Comparison of ENCODE assay signal across 8 cellular contexts in the genomic region with DNA sequence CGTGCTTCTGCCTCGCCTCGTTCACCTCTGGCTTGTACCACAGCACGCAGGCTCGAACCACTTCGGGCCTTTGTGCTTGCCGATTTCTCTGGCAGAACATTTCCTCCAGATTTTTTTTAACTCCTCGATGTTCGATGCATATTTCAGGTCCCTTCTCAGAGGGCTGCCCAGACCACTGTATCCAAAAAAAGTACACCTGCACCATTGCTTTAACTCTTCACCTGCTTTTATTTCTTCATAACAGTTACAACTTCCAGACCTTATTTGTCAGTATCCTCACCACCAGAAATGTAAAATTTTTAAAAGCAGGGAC. TPM values are rescaled to one million over a fixed set of nuclear protein-coding genes. Genes with fewer than 3 reads are reported as not detected.
DNase-seq lines count a peak whose midpoint lies in the region; ATAC-seq and TF ChIP-seq lines count a peak whose summit lies in the region.

No MANE protein-coding gene starts in this region.

- no peaks in the 10 kb centered on the region for H3K9me3 ChIP-seq in SJCRH30 (replicated peaks)

- no peak for TF ChIP-seq CTCF in fibroblast of villous mesenchyme (IDR thresholded peaks at IDR 0.05; ENCODE audit: insufficient read depth, low read depth, low read length)
- TF ChIP-seq CTCF in GM10248 (IDR thresholded peaks at IDR 0.05; ENCODE audit: control extremely low read depth, extremely low read depth, low read depth, missing control alignments), result no peak

- H3K36me3 ChIP-seq in SJCRH30, result no peaks in the 10 kb centered on the region

- POLR2A ChIA-PET in GM10248 (lab: Yijun Ruan, JAX), result interaction anchor here (0.8 to 1.2 kb wide), 3 partner anchors 295 to 1897 kb away, joined by 5 to 15 read pairs (median 7); partner anchors contain the start of genes DNAJB4 and FUBP1

- H3K27me3 ChIP-seq in SJCRH30, result no peaks in the 10 kb centered on the region

- H3K4me1 ChIP-seq in SJCRH30, result peaks cover 4% of the 10 kb centered on the region; the same call in 1 of the 2 replicates

- no peak for DNase-seq in SJCRH30
- no peak for DNase-seq in fibroblast of villous mesenchyme (ENCODE audit: low read depth)
- no peak for DNase-seq in skeletal muscle cell (ENCODE audit: low read depth)
- no peak for DNase-seq in GM10248 (ENCODE audit: extremely low spot score)
- DNase-seq in NCI-H226, result no peak
- no peak for DNase-seq in COLO829 (ENCODE audit: low spot score)
- no peak for DNase-seq in ACHN

- H3K4me3 ChIP-seq in SJCRH30 (peak overlapping the region; percentile 93), fibroblast of villous mesenchyme (ENCODE audit: low read depth, low read length) (peak overlapping the region; percentile 91), skeletal muscle cell (ENCODE audit: low read depth, low read length) (peak overlapping the region; percentile 80)

- in situ Hi-C loops in ACHN (cut with HindIII; ENCODE audit: low pct_ligation_motif_present, low pct_unique_long_range_greater_than_20kb, low sequenced_read_pairs), result no loop called here

- CTCF ChIA-PET in GM10248 (lab: Yijun Ruan, JAX), result interaction anchor here (0.6 to 3.2 kb wide), 15 partner anchors 8 to 238 kb away, joined by 3 to 15 read pairs (median 3); no protein-coding TSS in a partner anchor

- peak overlapping the region; percentile 95 for H3K27ac ChIP-seq in SJCRH30

- ATAC-seq in GM19395 (IDR thresholded peaks at IDR 0.05; ENCODE audit: unreplicated experiment), result peak; percentile 0

RNA-seq across cellular contexts. Expression of gene ZZZ3, which starts 1.3 kb away (rescaled TPM):
- 59.9 and 63.6 TPM in 2 replicates for total RNA-seq in SJCRH30 (2014; rRNA removed; shearing (Covaris generic))
- total RNA-seq in fibroblast of villous mesenchyme, result 63.8 and 94.6 TPM in 2 replicates
